ENCODE assay signal across 9 cellular contexts in genomic region chr22:50267591-50268390, GRCh38. TPM values are rescaled to one million over a fixed set of nuclear protein-coding genes. Genes with fewer than 3 reads are reported as not detected.
DNase-seq lines count a peak whose midpoint lies in the region; ATAC-seq and TF ChIP-seq lines count a peak whose summit lies in the region.
"Had no signal": no experiment of that assay in that cellular context is flagged by ENCODE, and none has a peak within 500 bp of the region (broad histone marks: within the 10 kb centered on the region; RNA-seq: fewer than 3 reads in every experiment).

No MANE protein-coding gene starts in this region.

- no peaks in the 10 kb centered on the region for H3K27me3 ChIP-seq in SK-N-SH (ENCODE audit: insufficient read depth)
- peaks cover 79% of the 10 kb centered on the region for H3K27me3 ChIP-seq in cardiac muscle cell
- no peaks in the 10 kb centered on the region for H3K27me3 ChIP-seq in PC-3 (ENCODE audit: low read length)

- H4K20me1 ChIP-seq in SK-N-SH (ENCODE audit: insufficient read depth) (0 out of 2 replicates have a peak, but pooled peaks cover 5% of the 10 kb centered on the region), PC-3 (ENCODE audit: low read length) (no peaks in the 10 kb centered on the region)

- H3K79me2 ChIP-seq in SK-N-SH (ENCODE audit: insufficient read depth), result no peaks in the 10 kb centered on the region
- H3K79me2 ChIP-seq in PC-3 (ENCODE audit: low read length), result no peaks in the 10 kb centered on the region

- no peak overlapping the region for H3K4me2 ChIP-seq in SK-N-SH
- H3K4me2 ChIP-seq in PC-3 (ENCODE audit: low read length), result no peak overlapping the region

- intact Hi-C loops in PC-3 (cut with micrococcal nuclease), result no loop called here

- no peak overlapping the region for H2AFZ ChIP-seq in SK-N-SH (ENCODE audit: low read depth)
- no peak overlapping the region for H2AFZ ChIP-seq in PC-3 (ENCODE audit: low read length)

- no peak overlapping the region for H3K9ac ChIP-seq in SK-N-SH
- H3K9ac ChIP-seq in PC-3 (ENCODE audit: low read length), result no peak overlapping the region

- CTCF ChIA-PET in SK-N-SH (lab: Yijun Ruan, JAX), result interaction anchor here (0.6 to 11.4 kb wide), 3 partner anchors 8 to 59 kb away, joined by 3 to 72 read pairs (median 3); partner anchors contain the start of gene HDAC10
- CTCF ChIA-PET in PC-3 (lab: Charles Lee), result interaction anchor here (0.6 to 1.1 kb wide), 2 partner anchors 33 to 237 kb away, joined by 3 to 7 read pairs; no protein-coding TSS in a partner anchor

- no TSS peak for BruUV-seq in PC-3 (replicated peaks; lab: Mats Ljungman, UMichigan)

- H3K4me1 ChIP-seq in SK-N-SH (ENCODE audit: control insufficient read depth in 1 of 2, insufficient read depth in 2 of 2, low read depth in 1 of 2, low read length in 1 of 2) (peaks cover 12 to 25% of the 10 kb centered on the region in 2 experiments; a peak in 2 of 4 replicates), cardiac muscle cell (ENCODE audit: low read depth) (peaks cover 7% of the 10 kb centered on the region), PC-3 (ENCODE audit: insufficient read depth, low read length) (peaks cover 14% of the 10 kb centered on the region)

- no peak overlapping the region for H3K4me3 ChIP-seq in SK-N-SH (ENCODE audit: low read depth in 2 of 2, low read length in 1 of 2)
- no peak overlapping the region for H3K4me3 ChIP-seq in cardiac muscle cell
- H3K4me3 ChIP-seq in skin epidermis, result peak overlapping the region in 4 of 7 experiments; percentile 3 to 19 (median 15)
- no peak overlapping the region for H3K4me3 ChIP-seq in PC-3 (ENCODE audit: low read length)

- H3K27ac ChIP-seq in SK-N-SH (ENCODE audit: low read depth in 2 of 2, low read length in 1 of 2), result no peak overlapping the region
- no peak overlapping the region for H3K27ac ChIP-seq in cardiac muscle cell
- no peak overlapping the region for H3K27ac ChIP-seq in skin epidermis
- no peak overlapping the region for H3K27ac ChIP-seq in PC-3 (ENCODE audit: low read length)

- peak; percentile 68 for DNase-seq in SK-N-SH
- DNase-seq in activated effector memory CD4-positive, alpha-beta T cell treated with Interleukin-2 at 50 U/mL for 16 hours, result peak; percentile 27
- DNase-seq in cardiac muscle cell (ENCODE audit: low read depth in 1 of 2, low spot score in 1 of 2), result peak; percentile 67 to 70
- no peak for DNase-seq in PC-3
- DNase-seq in NCI-H748 (lab: John Stamatoyannopoulos, UW; ENCODE audit: unreplicated experiment), result no peak
- DNase-seq in DMS79 (lab: John Stamatoyannopoulos, UW), result no peak

- no peaks in the 10 kb centered on the region for H3K9me3 ChIP-seq in SK-N-SH
- no peaks in the 10 kb centered on the region for H3K9me3 ChIP-seq in cardiac muscle cell (ENCODE audit: low read depth)
- H3K9me3 ChIP-seq in PC-3 (ENCODE audit: low read length), result no peaks in the 10 kb centered on the region

- POLR2A ChIA-PET in SK-N-SH (lab: Yijun Ruan, JAX) (no interaction called here), PC-3 (lab: Charles Lee; ENCODE audit: unreplicated experiment) (no interaction called here)

- H3K9me2 ChIP-seq in SK-N-SH, result no peaks in the 10 kb centered on the region
- H3K9me2 ChIP-seq in PC-3 (replicated peaks; ENCODE audit: low read length), result no peaks in the 10 kb centered on the region

- no peak for TF ChIP-seq RAD21 in SK-N-SH (IDR thresholded peaks at IDR 0.05; ENCODE audit: low read length)

- 95% methylated on average over 53 of the region's 75 CpGs for WGBS in SK-N-SH (ENCODE audit: low lambda C conversion rate)

- TF ChIP-seq CTCF in SK-N-SH (IDR thresholded peaks at IDR 0.05), result no peak
- TF ChIP-seq CTCF in cardiac muscle cell (IDR thresholded peaks at IDR 0.05; ENCODE audit: low read depth, low read length), result peak; percentile 25
- no peak for TF ChIP-seq CTCF in PC-3 (conservative IDR thresholded peaks at IDR 0.05; ENCODE audit: low read depth, low read length)

- H3F3A ChIP-seq in SK-N-SH (replicated peaks; ENCODE audit: insufficient read depth) (peaks cover 13% of the 10 kb centered on the region), PC-3 (ENCODE audit: low read length, unreplicated experiment) (no peaks in the 10 kb centered on the region)

- TF ChIP-seq EP300 in SK-N-SH (IDR thresholded peaks at IDR 0.05; ENCODE audit: borderline replicate concordance in 1 of 2, low read depth in 1 of 2, low read length in 1 of 2), result no peak

- H3K36me3 ChIP-seq in SK-N-SH (replicated peaks in 1 of 2; ENCODE audit: control insufficient read depth in 1 of 2, insufficient read depth in 2 of 2, low read length in 1 of 2) (peaks cover 0 to 9% of the 10 kb centered on the region in 2 experiments), cardiac muscle cell (no peaks in the 10 kb centered on the region), PC-3 (ENCODE audit: low read depth, low read length) (no peaks in the 10 kb centered on the region)

- no peak for ATAC-seq in SK-N-SH treated with all-trans-retinoic acid at 6 μM for 48 hours
- no peak for ATAC-seq in PC-3
- ATAC-seq: stimulated activated naive CD8-positive, alpha-beta T cell treated with anti-CD3 and anti-CD28 coated beads, Interleukin-15, amount 100 ng/mL, for 72 hours had no signal

TF ChIP-seq in SK-N-SH, 30 proteins besides CTCF, POLR2A, EP300 and RAD21:
- TF ChIP-seq FOXM1 (IDR thresholded peaks at IDR 0.05; ENCODE audit: low read depth), result no peak
- TF ChIP-seq TAF1 (IDR thresholded peaks at IDR 0.05; ENCODE audit: borderline replicate concordance, low read depth, low read length), result no peak
- no peak for TF ChIP-seq FOXJ3 (CRISPR knock-in tag; IDR thresholded peaks at IDR 0.05)
- no peak for TF ChIP-seq POLR2AphosphoS5 (IDR thresholded peaks at IDR 0.05; ENCODE audit: low read depth, low read length)
- TF ChIP-seq RFX5 (IDR thresholded peaks at IDR 0.05; ENCODE audit: low read length), result no peak

TF ChIP-seq in SK-N-SH treated with all-trans-retinoic acid at 6 μM for 48 hours, 23 proteins besides CTCF, POLR2A, EP300 and RAD21 (continues in another document):
- TF ChIP-seq CSRNP3 (CRISPR knock-in tag; IDR thresholded peaks at IDR 0.05) (no peak), ZNF70 (CRISPR knock-in tag; IDR thresholded peaks at IDR 0.05) (no peak), PPARA (CRISPR knock-in tag; IDR thresholded peaks at IDR 0.05; ENCODE audit: borderline replicate concordance) (no peak), CREB5 (CRISPR knock-in tag; IDR thresholded peaks at IDR 0.05; ENCODE audit: low read depth) (no peak), SNAI2 (CRISPR knock-in tag; IDR thresholded peaks at IDR 0.05) (no peak), ZNF565 (CRISPR knock-in tag; conservative IDR thresholded peaks at IDR 0.05; ENCODE audit: low read depth) (no peak), OSR1 (CRISPR knock-in tag; IDR thresholded peaks at IDR 0.05) (no peak), ZFP30 (CRISPR knock-in tag; IDR thresholded peaks at IDR 0.05) (no peak), TOX (CRISPR knock-in tag; IDR thresholded peaks at IDR 0.05; ENCODE audit: borderline replicate concordance) (no peak)

RNA-seq across cellular contexts. Expression of gene MAPK11, which starts 2.4 kb away (rescaled TPM):
- polyA plus RNA-seq in SK-N-SH (2012; rRNA removed) (36.0 and 38.3 TPM in 2 replicates), cardiac muscle cell (0.12 TPM in 1 of 2 replicates, not detected in the other)
- 9.2 and 14.0 TPM in 2 replicates for polyA plus RNA-seq in SK-N-SH (2012; cell fraction: cytosol; rRNA removed)
- 182 and 260 TPM in 2 replicates for polyA plus RNA-seq in SK-N-SH (2012; cell fraction: nucleus; rRNA removed)
- total RNA-seq in cardiac muscle cell (0.49 and 0.63 TPM in 2 replicates), PC-3 (2014; rRNA removed) (7.0 and 7.6 TPM in 2 replicates)

RNA-seq across cellular contexts. Expression of gene MAPK12, which starts 6.3 kb away (rescaled TPM):
- polyA plus RNA-seq in SK-N-SH (2012; rRNA removed) (118 TPM in 2 replicates), cardiac muscle cell (61.5 and 67.1 TPM in 2 replicates)
- 43.8 and 58.3 TPM in 2 replicates for polyA plus RNA-seq in SK-N-SH (2012; cell fraction: cytosol; rRNA removed)
- 480 and 590 TPM in 2 replicates for polyA plus RNA-seq in SK-N-SH (2012; cell fraction: nucleus; rRNA removed)
- total RNA-seq in cardiac muscle cell (45.5 and 52.1 TPM in 2 replicates), PC-3 (2014; rRNA removed) (22.4 and 22.5 TPM in 2 replicates)

RNA-seq across cellular contexts. Expression of gene HDAC10, which starts 16.7 kb away (rescaled TPM):
- polyA plus RNA-seq in SK-N-SH (2012; rRNA removed) (51.9 and 55.1 TPM in 2 replicates), cardiac muscle cell (19.8 and 20.8 TPM in 2 replicates)
- polyA plus RNA-seq in SK-N-SH (2012; cell fraction: cytosol; rRNA removed), result 6.6 and 12.2 TPM in 2 replicates
- 513 and 740 TPM in 2 replicates for polyA plus RNA-seq in SK-N-SH (2012; cell fraction: nucleus; rRNA removed)
- total RNA-seq in cardiac muscle cell (28.4 and 57.3 TPM in 2 replicates), PC-3 (2014; rRNA removed) (25.8 and 34.5 TPM in 2 replicates)

RNA-seq across cellular contexts. Expression of gene TUBGCP6, which starts 23.0 kb away (rescaled TPM):
- 40.4 and 42.8 TPM in 2 replicates for polyA plus RNA-seq in SK-N-SH (2012; rRNA removed)
- 4.9 and 9.1 TPM in 2 replicates for polyA plus RNA-seq in SK-N-SH (2012; cell fraction: cytosol; rRNA removed)
- polyA plus RNA-seq in SK-N-SH (2012; cell fraction: nucleus; rRNA removed), result 290 and 343 TPM in 2 replicates
- 32.9 and 46.1 TPM in 2 replicates for total RNA-seq in cardiac muscle cell
- polyA plus RNA-seq in cardiac muscle cell, result 32.6 and 48.3 TPM in 2 replicates
- 32.1 and 39.5 TPM in 2 replicates for total RNA-seq in PC-3 (2014; rRNA removed)

RNA-seq across cellular contexts. Expression of gene PLXNB2, which starts 39.7 kb away (rescaled TPM):
- polyA plus RNA-seq in SK-N-SH (2012; rRNA removed) (85.8 and 108 TPM in 2 replicates), cardiac muscle cell (77.0 and 83.2 TPM in 2 replicates)
- polyA plus RNA-seq in SK-N-SH (2012; cell fraction: cytosol; rRNA removed), result 38.1 and 61.2 TPM in 2 replicates
- 385 and 523 TPM in 2 replicates for polyA plus RNA-seq in SK-N-SH (2012; cell fraction: nucleus; rRNA removed)
- total RNA-seq in cardiac muscle cell (142 and 195 TPM in 2 replicates), PC-3 (2014; rRNA removed) (68.2 and 82.9 TPM in 2 replicates)

Comparison
In these comparisons a context has a peak if more than half of its experiments do, and no peak if none do; other contexts are left out.
1. DNase-seq: peak in SK-N-SH (single experiment), activated effector memory CD4-positive, alpha-beta T cell treated with Interleukin-2 at 50 U/mL for 16 hours (single experiment) and cardiac muscle cell (2 of 2); none in PC-3 (single experiment), NCI-H748 (single experiment) and DMS79 (single experiment).
2. H3K4me3 ChIP-seq: peak in skin epidermis (4 of 7); none in SK-N-SH (0 of 2), cardiac muscle cell (single experiment) and PC-3 (single experiment).